18 cellular contexts compared by ENCODE assay signal in the genomic region with DNA sequence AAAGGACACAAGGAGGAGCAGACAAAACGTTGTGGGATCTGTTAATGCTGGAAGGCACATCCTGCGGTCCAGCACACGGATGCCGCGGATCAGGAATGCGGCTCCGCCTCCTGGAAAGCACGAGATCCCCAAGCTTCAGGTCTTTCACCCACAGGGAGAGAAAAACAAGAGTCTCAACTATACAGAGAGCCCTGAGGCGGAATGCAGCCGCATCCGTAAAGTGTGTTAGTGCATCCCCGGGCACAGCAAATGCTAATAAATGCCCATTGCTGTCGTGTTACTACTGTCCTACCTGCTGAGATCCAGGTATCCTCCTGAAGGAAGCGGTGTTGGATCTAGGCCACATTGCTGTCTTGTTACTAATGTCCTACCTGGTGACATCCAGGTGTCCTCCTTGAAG.
DNase-seq lines count a peak whose midpoint lies in the region; TF ChIP-seq lines count a peak whose summit lies in the region.
"Had no signal": no experiment of that assay in that cellular context is flagged by ENCODE, and none has a peak within 500 bp of the region (broad histone marks: within the 10 kb centered on the region; RNA-seq: fewer than 3 reads in every experiment).

No MANE protein-coding gene starts in this region.

- H3K36me3 Mint-ChIP-seq in endodermal cell (ENCODE audit: low read depth), result no peaks in the 10 kb centered on the region
- no peaks in the 10 kb centered on the region for H3K36me3 Mint-ChIP-seq in neural progenitor cell
- H3K36me3 Mint-ChIP-seq: CD4-positive, alpha-beta memory T cell had no signal

- no peaks in the 10 kb centered on the region for H3K36me3 ChIP-seq in endodermal cell (ENCODE audit: control insufficient read depth, insufficient read depth, low read length)
- H3K36me3 ChIP-seq in neural progenitor cell, result no peaks in the 10 kb centered on the region
- H3K36me3 ChIP-seq: BE2C had no signal

- H2AFZ ChIP-seq in neural progenitor cell (replicated peaks), result no peak overlapping the region
- H2AFZ ChIP-seq: GM23248 had no signal

- H3K9me3 Mint-ChIP-seq in endodermal cell (no peaks in the 10 kb centered on the region), neural progenitor cell (no peaks in the 10 kb centered on the region)
- H3K9me3 Mint-ChIP-seq: CD4-positive, alpha-beta memory T cell had no signal

- 88 to 90% methylated on average over 8 to 14 of the region's 14 CpGs for WGBS in endodermal cell (ENCODE audit: insufficient coverage in 1 of 2, insufficient read length in 1 of 2), 2 experiments

- H3K27ac Mint-ChIP-seq in endodermal cell (no peak overlapping the region), neural progenitor cell (no peak overlapping the region)
- H3K27ac Mint-ChIP-seq: CD4-positive, alpha-beta memory T cell; H9 had no signal

- H3K9me3 ChIP-seq in endodermal cell (ENCODE audit: control insufficient read depth, low read length) (no peaks in the 10 kb centered on the region), neural progenitor cell (ENCODE audit: low read depth) (no peaks in the 10 kb centered on the region)
- H3K9me3 ChIP-seq: A549, BE2C had no signal

- no peaks in the 10 kb centered on the region for H3K27me3 Mint-ChIP-seq in endodermal cell (ENCODE audit: insufficient read depth)
- H3K27me3 Mint-ChIP-seq in neural progenitor cell (ENCODE audit: insufficient read depth, low read depth), result peaks cover 11% of the 10 kb centered on the region

- in situ Hi-C loops in SK-MEL-5 (cut with HindIII; ENCODE audit: low pct_unique_long_range_greater_than_20kb, low sequenced_read_pairs), result no loop called here

- H3K27me3 ChIP-seq in endodermal cell (ENCODE audit: control insufficient read depth, insufficient read depth, low read length, poor library complexity, severe bottlenecking) (no peaks in the 10 kb centered on the region), neural progenitor cell (no peaks in the 10 kb centered on the region)
- H3K27me3 ChIP-seq: BE2C had no signal

- H3K4me3 ChIP-seq in endodermal cell (ENCODE audit: low read length) (no peak overlapping the region), neural progenitor cell (no peak overlapping the region)
- H3K4me3 ChIP-seq: A549, GM23248 had no signal

- H3K4me1 ChIP-seq in endodermal cell (ENCODE audit: control insufficient read depth, insufficient read depth, low read length), result no peaks in the 10 kb centered on the region
- peaks cover 30% of the 10 kb centered on the region for H3K4me1 ChIP-seq in neural progenitor cell
- H3K4me1 ChIP-seq: A549 had no signal

- H3K79me2 ChIP-seq in neural progenitor cell (ENCODE audit: low read depth), result no peaks in the 10 kb centered on the region

- H3K4me3 Mint-ChIP-seq in endodermal cell, result no peak overlapping the region
- H3K4me3 Mint-ChIP-seq in neural progenitor cell, result no peak overlapping the region
- H3K4me3 Mint-ChIP-seq: CD4-positive, alpha-beta memory T cell; H9 had no signal

- DNase-seq in COLO829 (ENCODE audit: low spot score), result peak; percentile 30
- peak; percentile 26 for DNase-seq in SK-MEL-5 (ENCODE audit: low read depth, low spot score)
- peak; percentile 33 for DNase-seq in endodermal cell
- peak; percentile 22 for DNase-seq in neural progenitor cell (ENCODE audit: low spot score)
- DNase-seq in kidney glomerular epithelial cell (lab: John Stamatoyannopoulos, UW), result no peak
- no peak for DNase-seq in D341Med (ENCODE audit: low spot score)
- DNase-seq in activated CD4-positive, alpha-beta T cell treated with anti-CD3 and anti-CD28 coated beads, Interleukin-2, amount 50 U/mL, for 48 hours, result no peak
- DNase-seq in activated effector memory CD4-positive, alpha-beta T cell treated with Interleukin-2 at 50 U/mL for 16 hours, result no peak
- DNase-seq: 8988T; ACHN; AML-193; C1 segment of cervical spinal cord; CD4-positive, alpha-beta memory T cell; DMS53; GM23248; H9 had no signal

- no peak overlapping the region for H3K4me2 ChIP-seq in neural progenitor cell
- H3K4me2 ChIP-seq: A549 had no signal

- H3K27ac ChIP-seq in endodermal cell (ENCODE audit: low read depth, low read length) (no peak overlapping the region), neural progenitor cell (no peak overlapping the region)
- H3K27ac ChIP-seq: A549, GM23248 had no signal

- no peak overlapping the region for H3K9ac ChIP-seq in endodermal cell (ENCODE audit: extremely low read depth, low read length, poor library complexity, severe bottlenecking)
- H3K9ac ChIP-seq in neural progenitor cell, result no peak overlapping the region
- H3K9ac ChIP-seq: GM23248 had no signal

- no peaks in the 10 kb centered on the region for H3K4me1 Mint-ChIP-seq in endodermal cell
- peaks cover 53% of the 10 kb centered on the region for H3K4me1 Mint-ChIP-seq in neural progenitor cell
- H3K4me1 Mint-ChIP-seq: CD4-positive, alpha-beta memory T cell had no signal

- H4K20me1 ChIP-seq in neural progenitor cell (ENCODE audit: low read depth), result no peaks in the 10 kb centered on the region

- no peak for TF ChIP-seq CTCF in endodermal cell (conservative IDR thresholded peaks at IDR 0.05)
- no peak for TF ChIP-seq CTCF in neural progenitor cell (IDR thresholded peaks at IDR 0.05)

- H3F3A ChIP-seq in neural progenitor cell (ENCODE audit: low read depth), result peaks cover 9% of the 10 kb centered on the region

Comparison
In these comparisons a context has a peak if more than half of its experiments do, and no peak if none do; other contexts are left out.
1. DNase-seq: peak in COLO829 (single experiment), SK-MEL-5 (single experiment), endodermal cell (single experiment) and neural progenitor cell (single experiment); none in kidney glomerular epithelial cell (single experiment), D341Med (single experiment), activated CD4-positive, alpha-beta T cell treated with anti-CD3 and anti-CD28 coated beads, Interleukin-2, amount 50 U/mL, for 48 hours (0 of 2) and activated effector memory CD4-positive, alpha-beta T cell treated with Interleukin-2 at 50 U/mL for 16 hours (single experiment).